In genomic region chr2:65386340-65386739, GRCh38 we compare ENCODE assay signal across 12 cellular contexts.
"Had no signal": no experiment of that assay in that cellular context is flagged by ENCODE, and none has a peak within 500 bp of the region (broad histone marks: within the 10 kb centered on the region; RNA-seq: fewer than 3 reads in every experiment).

No MANE protein-coding gene starts in this region.

- H3K27me3 ChIP-seq: hepatocyte, left lung, pancreas had no signal

- DNase-seq: activated CD4-positive, alpha-beta memory T cell treated with anti-CD3 and anti-CD28 coated beads for 36 hours; activated CD8-positive, alpha-beta memory T cell treated with anti-CD3 and anti-CD28 coated beads, Interleukin-2, amount 10 ng/mL, durations not matched to agents 7 days and 5 days; activated naive CD4-positive, alpha-beta T cell treated with anti-CD3 and anti-CD28 coated beads for 36 hours; activated naive CD8-positive, alpha-beta T cell treated with anti-CD3 and anti-CD28 coated beads, Interleukin-2, amount 50 U/mL, for 24 hours; activated T-cell treated with anti-CD3 and anti-CD28 coated beads, Interleukin-2, amount 50 U/mL, for 1 hour; left lung; naive thymus-derived CD8-positive, alpha-beta T cell; T1000 had no signal

- H3K4me3 ChIP-seq: hepatocyte, left lung, pancreas had no signal

- ATAC-seq: activated CD8-positive, alpha-beta memory T cell treated with anti-CD3 and anti-CD28 coated beads, Interleukin-2, amount 10 ng/mL, durations not matched to agents 7 days and 5 days; activated naive CD8-positive, alpha-beta T cell treated with anti-CD3 and anti-CD28 coated beads, Interleukin-2, amount 50 U/mL, for 24 hours; left lung; naive thymus-derived CD8-positive, alpha-beta T cell; pancreas; stimulated activated effector memory CD8-positive, alpha-beta T cell treated with anti-CD3 and anti-CD28 coated beads, Interleukin-12 subunit alpha, Interleukin-12 subunit beta, amount 100 ng/mL, for 72 hours had no signal

- H3K36me3 ChIP-seq: left lung, pancreas, WERI-Rb-1 had no signal

- H3K9me3 ChIP-seq: left lung, pancreas had no signal
